23 cellular contexts compared by ENCODE assay signal in genomic region chr3:109944836-109945235, GRCh38.
"Had no signal": no experiment of that assay in that cellular context is flagged by ENCODE, and none has a peak within 500 bp of the region (broad histone marks: within the 10 kb centered on the region; RNA-seq: fewer than 3 reads in every experiment).

No MANE protein-coding gene starts in this region.

- H3K4me3 Mint-ChIP-seq: dendritic cell treated with granulocyte-macrophage colony-stimulating factor and Interleukin-4, amounts not matched to agents 40 ng/mL and 50 ng/mL, for 4 days; effector memory CD8-positive, alpha-beta T cell; naive thymus-derived CD4-positive, alpha-beta T cell; nephron progenitor cell; stimulated activated effector memory CD8-positive, alpha-beta T cell treated with anti-CD3 and anti-CD28 coated beads, Interleukin-12 subunit alpha, Interleukin-12 subunit beta, amount 100 ng/mL, for 72 hours; type B pancreatic cell had no signal

- DNase-seq: effector memory CD8-positive, alpha-beta T cell; foreskin melanocyte; head of caudate nucleus; hippocampal formation; left colon; mesendoderm; naive thymus-derived CD4-positive, alpha-beta T cell; nephron progenitor cell; ovary; sigmoid colon; stimulated activated CD4-positive, alpha-beta T cell treated with anti-CD3 and anti-CD28 coated beads, Interleukin-4, amount 100 ng/mL, for 1 hour; stimulated activated CD8-positive, alpha-beta memory T cell treated with anti-CD3 and anti-CD28 coated beads, Interleukin-4, amount 100 ng/mL, for 48 hours; stimulated activated naive CD8-positive, alpha-beta T cell treated with anti-CD3 and anti-CD28 coated beads, Interleukin-15, Interleukin-2, amounts not matched to agents 100 U/mL and 50 U/mL, for 24 hours; thyroid gland; uterus had no signal

- H3K9me3 Mint-ChIP-seq: dendritic cell treated with granulocyte-macrophage colony-stimulating factor and Interleukin-4, amounts not matched to agents 40 ng/mL and 50 ng/mL, for 4 days; effector memory CD8-positive, alpha-beta T cell; naive thymus-derived CD4-positive, alpha-beta T cell; stimulated activated effector memory CD8-positive, alpha-beta T cell treated with anti-CD3 and anti-CD28 coated beads, Interleukin-12 subunit alpha, Interleukin-12 subunit beta, amount 100 ng/mL, for 72 hours; type B pancreatic cell had no signal

- H3K27ac Mint-ChIP-seq: dendritic cell treated with granulocyte-macrophage colony-stimulating factor and Interleukin-4, amounts not matched to agents 40 ng/mL and 50 ng/mL, for 4 days; effector memory CD8-positive, alpha-beta T cell; nephron progenitor cell; stimulated activated effector memory CD8-positive, alpha-beta T cell treated with anti-CD3 and anti-CD28 coated beads, Interleukin-12 subunit alpha, Interleukin-12 subunit beta, amount 100 ng/mL, for 72 hours; type B pancreatic cell had no signal

- H3K27me3 ChIP-seq: esophagus muscularis mucosa, neutrophil, ovary, right atrium auricular region, sigmoid colon, suprapubic skin, thyroid gland, uterus had no signal

- H3K27ac ChIP-seq: epithelial cell of prostate, esophagus muscularis mucosa, neutrophil, ovary, right atrium auricular region, sigmoid colon, suprapubic skin, thyroid gland, uterus had no signal

- H3K4me1 Mint-ChIP-seq: naive thymus-derived CD4-positive, alpha-beta T cell; stimulated activated effector memory CD8-positive, alpha-beta T cell treated with anti-CD3 and anti-CD28 coated beads, Interleukin-12 subunit alpha, Interleukin-12 subunit beta, amount 100 ng/mL, for 72 hours had no signal

- ATAC-seq: effector memory CD8-positive, alpha-beta T cell; left colon; naive thymus-derived CD4-positive, alpha-beta T cell; stimulated activated effector memory CD8-positive, alpha-beta T cell treated with anti-CD3 and anti-CD28 coated beads, Interleukin-12 subunit alpha, Interleukin-12 subunit beta, amount 100 ng/mL, for 72 hours; stimulated activated naive CD8-positive, alpha-beta T cell treated with anti-CD3 and anti-CD28 coated beads, Interleukin-15, Interleukin-2, amounts not matched to agents 100 U/mL and 50 U/mL, for 24 hours had no signal

- H3K36me3 Mint-ChIP-seq: naive thymus-derived CD4-positive, alpha-beta T cell; stimulated activated effector memory CD8-positive, alpha-beta T cell treated with anti-CD3 and anti-CD28 coated beads, Interleukin-12 subunit alpha, Interleukin-12 subunit beta, amount 100 ng/mL, for 72 hours; type B pancreatic cell had no signal

- H3K4me3 ChIP-seq: esophagus muscularis mucosa, ovary, right atrium auricular region, sigmoid colon, suprapubic skin, thyroid gland, uterus had no signal

- H3K4me1 ChIP-seq: esophagus muscularis mucosa, right atrium auricular region, sigmoid colon, suprapubic skin, thyroid gland, uterus had no signal

- H3K27me3 Mint-ChIP-seq: dendritic cell treated with granulocyte-macrophage colony-stimulating factor and Interleukin-4, amounts not matched to agents 40 ng/mL and 50 ng/mL, for 4 days; effector memory CD8-positive, alpha-beta T cell; naive thymus-derived CD4-positive, alpha-beta T cell; type B pancreatic cell had no signal

- H3K9me3 ChIP-seq: esophagus muscularis mucosa, neutrophil, ovary, right atrium auricular region, sigmoid colon, suprapubic skin, thyroid gland, uterus had no signal

- H3K36me3 ChIP-seq: esophagus muscularis mucosa, neutrophil, ovary, right atrium auricular region, sigmoid colon, suprapubic skin, thyroid gland, uterus had no signal
